Comparison of ENCODE assay signal across 1 cellular context in genomic region chr21:42311816-42312625, GRCh38.
TF ChIP-seq lines count a peak whose summit lies in the region.

No MANE protein-coding gene starts in this region.

TF ChIP-seq in HepG2, 621 proteins besides CTCF, POLR2A, EP300 and RAD21:
- TF ChIP-seq ZNF263 (CRISPR knock-in tag; IDR thresholded peaks at IDR 0.05): peak; percentile 41; the same call in 1 of the 2 replicates
- 0 out of 2 replicates have a peak, but pooled peaks have one; percentile 24 for TF ChIP-seq ZNF687 (CRISPR knock-in tag; IDR thresholded peaks at IDR 0.05)
- TF ChIP-seq ZNF770 (CRISPR knock-in tag; IDR thresholded peaks at IDR 0.05): no peak
- TF ChIP-seq, protein P1, sequence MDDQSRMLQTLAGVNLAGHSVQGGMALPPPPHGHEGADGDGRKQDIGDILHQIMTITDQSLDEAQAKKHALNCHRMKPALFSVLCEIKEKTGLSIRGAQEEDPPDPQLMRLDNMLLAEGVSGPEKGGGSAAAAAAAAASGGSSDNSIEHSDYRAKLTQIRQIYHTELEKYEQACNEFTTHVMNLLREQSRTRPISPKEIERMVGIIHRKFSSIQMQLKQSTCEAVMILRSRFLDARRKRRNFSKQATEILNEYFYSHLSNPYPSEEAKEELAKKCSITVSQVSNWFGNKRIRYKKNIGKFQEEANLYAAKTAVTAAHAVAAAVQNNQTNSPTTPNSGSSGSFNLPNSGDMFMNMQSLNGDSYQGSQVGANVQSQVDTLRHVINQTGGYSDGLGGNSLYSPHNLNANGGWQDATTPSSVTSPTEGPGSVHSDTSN (CRISPR knock-in tag; IDR thresholded peaks at IDR 0.05; ENCODE audit: borderline replicate concordance): no peak
- TF ChIP-seq, protein P2, sequence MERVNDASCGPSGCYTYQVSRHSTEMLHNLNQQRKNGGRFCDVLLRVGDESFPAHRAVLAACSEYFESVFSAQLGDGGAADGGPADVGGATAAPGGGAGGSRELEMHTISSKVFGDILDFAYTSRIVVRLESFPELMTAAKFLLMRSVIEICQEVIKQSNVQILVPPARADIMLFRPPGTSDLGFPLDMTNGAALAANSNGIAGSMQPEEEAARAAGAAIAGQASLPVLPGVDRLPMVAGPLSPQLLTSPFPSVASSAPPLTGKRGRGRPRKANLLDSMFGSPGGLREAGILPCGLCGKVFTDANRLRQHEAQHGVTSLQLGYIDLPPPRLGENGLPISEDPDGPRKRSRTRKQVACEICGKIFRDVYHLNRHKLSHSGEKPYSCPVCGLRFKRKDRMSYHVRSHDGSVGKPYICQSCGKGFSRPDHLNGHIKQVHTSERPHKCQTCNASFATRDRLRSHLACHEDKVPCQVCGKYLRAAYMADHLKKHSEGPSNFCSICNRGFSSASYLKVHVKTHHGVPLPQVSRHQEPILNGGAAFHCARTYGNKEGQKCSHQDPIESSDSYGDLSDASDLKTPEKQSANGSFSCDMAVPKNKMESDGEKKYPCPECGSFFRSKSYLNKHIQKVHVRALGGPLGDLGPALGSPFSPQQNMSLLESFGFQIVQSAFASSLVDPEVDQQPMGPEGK (CRISPR knock-in tag; IDR thresholded peaks at IDR 0.05): peak; percentile 19; the same call in 1 of the 2 replicates
- TF ChIP-seq MTF1 (CRISPR knock-in tag; IDR thresholded peaks at IDR 0.05): no peak
- 0 out of 2 replicates have a peak, but pooled peaks have one; percentile 17 for TF ChIP-seq GATAD2A (CRISPR knock-in tag; IDR thresholded peaks at IDR 0.05)
- TF ChIP-seq HNRNPL (IDR thresholded peaks at IDR 0.05; ENCODE audit: low read depth, low read length): peak; percentile 26; the same call in 1 of the 2 replicates
TF ChIP-seq in HepG2: peak in this region for 5.
